23 cellular contexts compared by ENCODE assay signal in genomic region chr4:14180166-14180565, GRCh38.
"Had no signal": no experiment of that assay in that cellular context is flagged by ENCODE, and none has a peak within 500 bp of the region (broad histone marks: within the 10 kb centered on the region; RNA-seq: fewer than 3 reads in every experiment).

No MANE protein-coding gene starts in this region.

- H3K36me3 ChIP-seq: esophagus squamous epithelium, gastroesophageal sphincter, spleen, tibial nerve had no signal

- H3K27ac ChIP-seq: esophagus squamous epithelium, gastroesophageal sphincter, testis, tibial nerve had no signal

- H3K4me3 Mint-ChIP-seq: dendritic cell treated with granulocyte-macrophage colony-stimulating factor and Interleukin-4, amounts not matched to agents 40 ng/mL and 50 ng/mL, for 4 days; effector memory CD8-positive, alpha-beta T cell; mesothelial cell of epicardium; natural killer cell; neural crest cell; stimulated activated naive B cell treated with anti-CD40 and anti-IgM and Interleukin-4, amounts not matched to agents 10 μg/mL and 1 μg/mL and 100 μg/mL, for 72 hours; stimulated activated naive CD8-positive, alpha-beta T cell treated with anti-CD3 and anti-CD28 coated beads, Interleukin-15, amount 100 ng/mL, for 72 hours had no signal

- H3K4me1 ChIP-seq: gastroesophageal sphincter, testis had no signal

- H3K9me3 ChIP-seq: esophagus squamous epithelium, gastroesophageal sphincter, spleen, testis, tibial nerve had no signal

- H3K27ac Mint-ChIP-seq: dendritic cell treated with granulocyte-macrophage colony-stimulating factor and Interleukin-4, amounts not matched to agents 40 ng/mL and 50 ng/mL, for 4 days; effector memory CD8-positive, alpha-beta T cell; mesothelial cell of epicardium; stimulated activated naive CD8-positive, alpha-beta T cell treated with anti-CD3 and anti-CD28 coated beads, Interleukin-15, amount 100 ng/mL, for 72 hours had no signal

- FAIRE-seq: colon, kidney had no signal

- ATAC-seq: effector memory CD8-positive, alpha-beta T cell; gastroesophageal sphincter; left colon; natural killer cell; sciatic nerve; stimulated activated naive B cell treated with anti-CD40 and anti-IgM and Interleukin-4, amounts not matched to agents 10 μg/mL and 1 μg/mL and 100 μg/mL, for 72 hours; stimulated activated naive CD8-positive, alpha-beta T cell treated with anti-CD3 and anti-CD28 coated beads, Interleukin-15, amount 100 ng/mL, for 72 hours had no signal

- H3K27me3 Mint-ChIP-seq: dendritic cell treated with granulocyte-macrophage colony-stimulating factor and Interleukin-4, amounts not matched to agents 40 ng/mL and 50 ng/mL, for 4 days; effector memory CD8-positive, alpha-beta T cell; stimulated activated naive B cell treated with anti-CD40 and anti-IgM and Interleukin-4, amounts not matched to agents 10 μg/mL and 1 μg/mL and 100 μg/mL, for 72 hours; stimulated activated naive CD8-positive, alpha-beta T cell treated with anti-CD3 and anti-CD28 coated beads, Interleukin-15, amount 100 ng/mL, for 72 hours had no signal

- H3K9me3 Mint-ChIP-seq: dendritic cell treated with granulocyte-macrophage colony-stimulating factor and Interleukin-4, amounts not matched to agents 40 ng/mL and 50 ng/mL, for 4 days; mesothelial cell of epicardium; natural killer cell; neural crest cell; stimulated activated naive B cell treated with anti-CD40 and anti-IgM and Interleukin-4, amounts not matched to agents 10 μg/mL and 1 μg/mL and 100 μg/mL, for 72 hours had no signal

- DNase-seq: effector memory CD8-positive, alpha-beta T cell; esophagus squamous epithelium; foreskin fibroblast; glutamatergic neuron; kidney; left colon; mammary epithelial cell; natural killer cell; posterior cingulate gyrus; spleen; stimulated activated CD4-positive, alpha-beta T cell treated with anti-CD3 and anti-CD28 coated beads, Interleukin-15, amount 100 ng/mL, for 24 hours; stimulated activated CD4-positive, alpha-beta T cell treated with anti-CD3 and anti-CD28 coated beads, Interleukin-1b, Interleukin-23, amount 100 ng/mL, for 48 hours; stimulated activated CD4-positive, alpha-beta T cell treated with anti-CD3 and anti-CD28 coated beads, Interleukin-4, amount 100 ng/mL, for 24 hours; stimulated activated naive B cell treated with anti-CD40 and anti-IgM and Interleukin-4, amounts not matched to agents 10 μg/mL and 1 μg/mL and 100 μg/mL, for 72 hours; stimulated activated naive CD8-positive, alpha-beta T cell treated with anti-CD3 and anti-CD28 coated beads, Interleukin-15, amount 100 ng/mL, for 72 hours; testis had no signal

- H3K4me3 ChIP-seq: esophagus squamous epithelium, gastroesophageal sphincter, spleen, testis, tibial nerve had no signal

- H3K27me3 ChIP-seq: esophagus squamous epithelium, gastroesophageal sphincter, spleen, testis, tibial nerve had no signal
